10 cellular contexts compared by ENCODE assay signal in the genomic region with DNA sequence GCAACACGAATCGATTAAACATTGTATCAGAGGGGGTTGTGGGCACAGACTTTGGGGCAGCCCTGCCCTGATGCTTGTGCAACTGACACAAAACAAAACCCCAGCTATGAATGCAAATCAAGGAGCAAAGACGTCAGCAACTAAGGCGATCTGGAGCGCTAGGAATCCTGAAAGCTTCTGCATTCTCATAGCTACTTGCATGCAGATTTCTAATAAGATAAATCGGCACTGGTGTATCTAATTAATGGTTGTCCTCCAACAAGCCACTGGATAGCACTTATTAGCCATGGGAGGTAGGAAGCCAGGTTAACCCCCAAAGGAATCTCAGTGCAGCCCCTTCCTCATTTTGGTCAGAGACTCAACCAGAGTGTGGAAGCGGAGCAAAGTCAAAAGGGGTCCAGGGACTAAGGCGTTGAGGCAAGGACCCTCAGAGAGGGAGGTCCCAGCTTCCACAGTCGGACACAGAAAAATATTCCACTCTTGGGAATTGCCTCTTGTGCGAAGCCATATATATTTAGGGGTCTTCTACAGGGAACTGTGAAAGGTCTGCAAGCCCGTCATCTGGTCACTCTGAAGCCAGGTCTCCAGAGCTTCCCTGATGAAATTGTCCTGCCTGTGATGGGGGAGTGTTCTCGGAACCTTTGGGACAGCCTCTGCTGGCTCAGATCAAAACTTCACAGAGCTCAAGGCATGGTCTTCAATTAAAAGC.
DNase-seq lines count a peak whose midpoint lies in the region; ATAC-seq and TF ChIP-seq lines count a peak whose summit lies in the region.
"Had no signal": no experiment of that assay in that cellular context is flagged by ENCODE, and none has a peak within 500 bp of the region (broad histone marks: within the 10 kb centered on the region; RNA-seq: fewer than 3 reads in every experiment).

No MANE protein-coding gene starts in this region.

- DNase-seq in Caki2 (ENCODE audit: low read depth) (peak; percentile 20), RPMI7951 (ENCODE audit: low read depth) (peak; percentile 68), foreskin fibroblast (peak in 1 of 2 donors; percentile 53), putamen (ENCODE audit: low spot score) (peak; percentile 24), A172 (ENCODE audit: low spot score) (no peak), midbrain (lab: John Stamatoyannopoulos, UW) (no peak)
- DNase-seq in stimulated activated effector memory CD8-positive, alpha-beta T cell treated with anti-CD3 and anti-CD28 coated beads, Interleukin-12 subunit alpha, Interleukin-12 subunit beta, amount 100 ng/mL, for 72 hours (ENCODE audit: low spot score in 2 of 2) = no peak
- DNase-seq in activated CD4-positive, alpha-beta T cell treated with anti-CD3 and anti-CD28 coated beads for 48 hours = no peak

- no peak overlapping the region for H3K27ac Mint-ChIP-seq in stimulated activated effector memory CD8-positive, alpha-beta T cell treated with anti-CD3 and anti-CD28 coated beads, Interleukin-12 subunit alpha, Interleukin-12 subunit beta, amount 100 ng/mL, for 72 hours

- no peak for TF ChIP-seq CTCF in foreskin fibroblast (IDR thresholded peaks at IDR 0.05; ENCODE audit: low read depth, low read length)

- H3K36me3 Mint-ChIP-seq in stimulated activated effector memory CD8-positive, alpha-beta T cell treated with anti-CD3 and anti-CD28 coated beads, Interleukin-12 subunit alpha, Interleukin-12 subunit beta, amount 100 ng/mL, for 72 hours = no peaks in the 10 kb centered on the region

- in situ Hi-C loops in Caki2 (cut with HindIII; ENCODE audit: low pct_unique_long_range_greater_than_20kb, low sequenced_read_pairs) = no loop called here

- H3K4me3 ChIP-seq in foreskin fibroblast (ENCODE audit: low read depth in 1 of 2, low read length in 2 of 2) = peak overlapping the region; percentile 26 to 34

- ATAC-seq in stimulated activated effector memory CD8-positive, alpha-beta T cell treated with anti-CD3 and anti-CD28 coated beads, Interleukin-12 subunit alpha, Interleukin-12 subunit beta, amount 100 ng/mL, for 72 hours = no peak
- ATAC-seq: activated CD4-positive, CD25-positive, alpha-beta regulatory T cell treated with anti-CD3 and anti-CD28 coated beads, Interleukin-2, amount 50 U/mL, for 24 hours had no signal

- no peaks in the 10 kb centered on the region for H3K9me3 Mint-ChIP-seq in stimulated activated effector memory CD8-positive, alpha-beta T cell treated with anti-CD3 and anti-CD28 coated beads, Interleukin-12 subunit alpha, Interleukin-12 subunit beta, amount 100 ng/mL, for 72 hours
- H3K9me3 Mint-ChIP-seq: central memory CD8-positive, alpha-beta T cell had no signal

- H3K4me3 Mint-ChIP-seq in stimulated activated effector memory CD8-positive, alpha-beta T cell treated with anti-CD3 and anti-CD28 coated beads, Interleukin-12 subunit alpha, Interleukin-12 subunit beta, amount 100 ng/mL, for 72 hours = no peak overlapping the region
- H3K4me3 Mint-ChIP-seq: central memory CD8-positive, alpha-beta T cell had no signal

- peaks cover 5% of the 10 kb centered on the region for H3K4me1 Mint-ChIP-seq in stimulated activated effector memory CD8-positive, alpha-beta T cell treated with anti-CD3 and anti-CD28 coated beads, Interleukin-12 subunit alpha, Interleukin-12 subunit beta, amount 100 ng/mL, for 72 hours

Comparison
In these comparisons a context has a peak if more than half of its experiments do, and no peak if none do; other contexts are left out.
1. DNase-seq: peak in Caki2 (single experiment), RPMI7951 (single experiment) and putamen (single experiment); none in A172 (single experiment), stimulated activated effector memory CD8-positive, alpha-beta T cell treated with anti-CD3 and anti-CD28 coated beads, Interleukin-12 subunit alpha, Interleukin-12 subunit beta, amount 100 ng/mL, for 72 hours (0 of 2), midbrain (single experiment) and activated CD4-positive, alpha-beta T cell treated with anti-CD3 and anti-CD28 coated beads for 48 hours (single experiment).